Comparison of ENCODE assay signal across 1 cellular context in the genomic region with DNA sequence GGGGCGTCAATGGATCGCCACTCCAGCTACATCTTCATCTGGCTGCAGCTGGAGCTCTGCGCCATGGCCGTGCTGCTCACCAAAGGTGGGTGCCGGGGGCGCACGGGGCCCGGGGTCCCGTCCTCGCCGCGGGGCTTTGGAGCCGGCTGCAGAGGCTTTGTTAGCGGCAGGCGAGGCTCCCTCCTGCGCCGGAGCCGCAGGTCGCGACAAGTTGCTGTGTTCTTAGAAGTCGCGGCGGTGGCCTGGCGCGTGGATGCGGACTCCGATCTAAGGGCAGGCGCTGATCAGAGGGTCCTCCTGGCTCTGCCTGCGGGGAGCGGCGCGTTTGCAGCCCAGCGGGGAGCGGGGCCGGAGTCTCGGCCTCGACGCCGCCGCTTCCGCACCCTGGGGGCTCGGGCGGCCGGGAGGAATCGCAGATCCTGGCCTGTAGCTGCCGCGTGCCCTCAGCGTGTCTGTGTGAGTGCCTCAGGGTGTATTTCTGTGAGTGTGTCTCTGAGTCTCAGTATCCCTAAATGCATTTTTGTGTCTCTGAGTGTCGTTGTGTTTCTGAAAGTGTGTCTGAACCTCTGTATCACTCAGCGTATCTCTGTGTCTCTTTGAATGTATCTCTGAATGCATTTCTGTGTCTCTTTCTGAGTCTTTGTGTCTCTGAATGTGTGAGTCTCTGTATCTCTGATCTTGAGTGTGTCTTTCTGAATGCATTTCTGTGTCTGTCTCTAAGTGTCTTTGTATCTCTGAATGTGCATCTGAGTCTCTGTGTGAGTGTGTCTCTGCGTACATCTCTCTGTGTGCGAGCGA.
TF ChIP-seq lines count a peak whose summit lies in the region.

No MANE protein-coding gene starts in this region.

TF ChIP-seq in HEK293, 187 proteins besides CTCF, POLR2A, EP300 and RAD21 (continued from another document and continues in another):
- TF ChIP-seq, protein P1, sequence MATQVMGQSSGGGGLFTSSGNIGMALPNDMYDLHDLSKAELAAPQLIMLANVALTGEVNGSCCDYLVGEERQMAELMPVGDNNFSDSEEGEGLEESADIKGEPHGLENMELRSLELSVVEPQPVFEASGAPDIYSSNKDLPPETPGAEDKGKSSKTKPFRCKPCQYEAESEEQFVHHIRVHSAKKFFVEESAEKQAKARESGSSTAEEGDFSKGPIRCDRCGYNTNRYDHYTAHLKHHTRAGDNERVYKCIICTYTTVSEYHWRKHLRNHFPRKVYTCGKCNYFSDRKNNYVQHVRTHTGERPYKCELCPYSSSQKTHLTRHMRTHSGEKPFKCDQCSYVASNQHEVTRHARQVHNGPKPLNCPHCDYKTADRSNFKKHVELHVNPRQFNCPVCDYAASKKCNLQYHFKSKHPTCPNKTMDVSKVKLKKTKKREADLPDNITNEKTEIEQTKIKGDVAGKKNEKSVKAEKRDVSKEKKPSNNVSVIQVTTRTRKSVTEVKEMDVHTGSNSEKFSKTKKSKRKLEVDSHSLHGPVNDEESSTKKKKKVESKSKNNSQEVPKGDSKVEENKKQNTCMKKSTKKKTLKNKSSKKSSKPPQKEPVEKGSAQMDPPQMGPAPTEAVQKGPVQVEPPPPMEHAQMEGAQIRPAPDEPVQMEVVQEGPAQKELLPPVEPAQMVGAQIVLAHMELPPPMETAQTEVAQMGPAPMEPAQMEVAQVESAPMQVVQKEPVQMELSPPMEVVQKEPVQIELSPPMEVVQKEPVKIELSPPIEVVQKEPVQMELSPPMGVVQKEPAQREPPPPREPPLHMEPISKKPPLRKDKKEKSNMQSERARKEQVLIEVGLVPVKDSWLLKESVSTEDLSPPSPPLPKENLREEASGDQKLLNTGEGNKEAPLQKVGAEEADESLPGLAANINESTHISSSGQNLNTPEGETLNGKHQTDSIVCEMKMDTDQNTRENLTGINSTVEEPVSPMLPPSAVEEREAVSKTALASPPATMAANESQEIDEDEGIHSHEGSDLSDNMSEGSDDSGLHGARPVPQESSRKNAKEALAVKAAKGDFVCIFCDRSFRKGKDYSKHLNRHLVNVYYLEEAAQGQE (tag by site-specific recombination; IDR thresholded peaks at IDR 0.05) = 0 out of 2 replicates have a peak, but pooled peaks have one; percentile 19
- TF ChIP-seq YY2 (tag by site-specific recombination; IDR thresholded peaks at IDR 0.05) = no peak
- TF ChIP-seq ZNF221 (tag by site-specific recombination; IDR thresholded peaks at IDR 0.05; ENCODE audit: borderline replicate concordance) = no peak
- TF ChIP-seq ZNF596 (tag by site-specific recombination; IDR thresholded peaks at IDR 0.05) = no peak
- TF ChIP-seq ZNF16 (tag by site-specific recombination; IDR thresholded peaks at IDR 0.05; ENCODE audit: low read depth) = no peak
- TF ChIP-seq ZNF112 (tag by site-specific recombination; IDR thresholded peaks at IDR 0.05) = no peak
- TF ChIP-seq ZBTB21 (tag by site-specific recombination; IDR thresholded peaks at IDR 0.05) = no peak
- TF ChIP-seq, protein P2, sequence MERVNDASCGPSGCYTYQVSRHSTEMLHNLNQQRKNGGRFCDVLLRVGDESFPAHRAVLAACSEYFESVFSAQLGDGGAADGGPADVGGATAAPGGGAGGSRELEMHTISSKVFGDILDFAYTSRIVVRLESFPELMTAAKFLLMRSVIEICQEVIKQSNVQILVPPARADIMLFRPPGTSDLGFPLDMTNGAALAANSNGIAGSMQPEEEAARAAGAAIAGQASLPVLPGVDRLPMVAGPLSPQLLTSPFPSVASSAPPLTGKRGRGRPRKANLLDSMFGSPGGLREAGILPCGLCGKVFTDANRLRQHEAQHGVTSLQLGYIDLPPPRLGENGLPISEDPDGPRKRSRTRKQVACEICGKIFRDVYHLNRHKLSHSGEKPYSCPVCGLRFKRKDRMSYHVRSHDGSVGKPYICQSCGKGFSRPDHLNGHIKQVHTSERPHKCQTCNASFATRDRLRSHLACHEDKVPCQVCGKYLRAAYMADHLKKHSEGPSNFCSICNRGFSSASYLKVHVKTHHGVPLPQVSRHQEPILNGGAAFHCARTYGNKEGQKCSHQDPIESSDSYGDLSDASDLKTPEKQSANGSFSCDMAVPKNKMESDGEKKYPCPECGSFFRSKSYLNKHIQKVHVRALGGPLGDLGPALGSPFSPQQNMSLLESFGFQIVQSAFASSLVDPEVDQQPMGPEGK (tag by site-specific recombination; IDR thresholded peaks at IDR 0.05) = peak; percentile 56
- 0 out of 2 replicates have a peak, but pooled peaks have one; percentile 20 for TF ChIP-seq ZBTB20 (tag by site-specific recombination; IDR thresholded peaks at IDR 0.05)
- 0 out of 2 replicates have a peak, but pooled peaks have one; percentile 38 for TF ChIP-seq ZNF76 (tag by site-specific recombination; IDR thresholded peaks at IDR 0.05; ENCODE audit: borderline replicate concordance, low read depth)
- TF ChIP-seq ZNF473 (tag by site-specific recombination; IDR thresholded peaks at IDR 0.05) = no peak
- TF ChIP-seq ZNF19 (tag by site-specific recombination; IDR thresholded peaks at IDR 0.05; ENCODE audit: low read depth) = no peak
- TF ChIP-seq, protein P3, sequence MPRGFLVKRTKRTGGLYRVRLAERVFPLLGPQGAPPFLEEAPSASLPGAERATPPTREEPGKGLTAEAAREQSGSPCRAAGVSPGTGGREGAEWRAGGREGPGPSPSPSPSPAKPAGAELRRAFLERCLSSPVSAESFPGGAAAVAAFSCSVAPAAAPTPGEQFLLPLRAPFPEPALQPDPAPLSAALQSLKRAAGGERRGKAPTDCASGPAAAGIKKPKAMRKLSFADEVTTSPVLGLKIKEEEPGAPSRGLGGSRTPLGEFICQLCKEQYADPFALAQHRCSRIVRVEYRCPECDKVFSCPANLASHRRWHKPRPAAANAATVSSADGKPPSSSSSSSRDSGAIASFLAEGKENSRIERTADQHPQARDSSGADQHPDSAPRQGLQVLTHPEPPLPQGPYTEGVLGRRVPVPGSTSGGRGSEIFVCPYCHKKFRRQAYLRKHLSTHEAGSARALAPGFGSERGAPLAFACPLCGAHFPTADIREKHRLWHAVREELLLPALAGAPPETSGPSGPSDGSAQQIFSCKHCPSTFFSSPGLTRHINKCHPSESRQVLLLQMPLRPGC (tag by site-specific recombination; IDR thresholded peaks at IDR 0.05) = 0 out of 2 replicates have a peak, but pooled peaks have one; percentile 21
- peak; percentile 46; the same call in 1 of the 2 replicates for TF ChIP-seq GLIS2 (tag by site-specific recombination; IDR thresholded peaks at IDR 0.05)
- 0 out of 2 replicates have a peak, but pooled peaks have one; percentile 14 for TF ChIP-seq ZFP69B (tag by site-specific recombination; IDR thresholded peaks at IDR 0.05)
- TF ChIP-seq, protein P4, sequence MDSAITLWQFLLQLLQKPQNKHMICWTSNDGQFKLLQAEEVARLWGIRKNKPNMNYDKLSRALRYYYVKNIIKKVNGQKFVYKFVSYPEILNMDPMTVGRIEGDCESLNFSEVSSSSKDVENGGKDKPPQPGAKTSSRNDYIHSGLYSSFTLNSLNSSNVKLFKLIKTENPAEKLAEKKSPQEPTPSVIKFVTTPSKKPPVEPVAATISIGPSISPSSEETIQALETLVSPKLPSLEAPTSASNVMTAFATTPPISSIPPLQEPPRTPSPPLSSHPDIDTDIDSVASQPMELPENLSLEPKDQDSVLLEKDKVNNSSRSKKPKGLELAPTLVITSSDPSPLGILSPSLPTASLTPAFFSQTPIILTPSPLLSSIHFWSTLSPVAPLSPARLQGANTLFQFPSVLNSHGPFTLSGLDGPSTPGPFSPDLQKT (IDR thresholded peaks at IDR 0.05; ENCODE audit: borderline replicate concordance, low read depth, low read length) = no peak
- TF ChIP-seq, protein P5, sequence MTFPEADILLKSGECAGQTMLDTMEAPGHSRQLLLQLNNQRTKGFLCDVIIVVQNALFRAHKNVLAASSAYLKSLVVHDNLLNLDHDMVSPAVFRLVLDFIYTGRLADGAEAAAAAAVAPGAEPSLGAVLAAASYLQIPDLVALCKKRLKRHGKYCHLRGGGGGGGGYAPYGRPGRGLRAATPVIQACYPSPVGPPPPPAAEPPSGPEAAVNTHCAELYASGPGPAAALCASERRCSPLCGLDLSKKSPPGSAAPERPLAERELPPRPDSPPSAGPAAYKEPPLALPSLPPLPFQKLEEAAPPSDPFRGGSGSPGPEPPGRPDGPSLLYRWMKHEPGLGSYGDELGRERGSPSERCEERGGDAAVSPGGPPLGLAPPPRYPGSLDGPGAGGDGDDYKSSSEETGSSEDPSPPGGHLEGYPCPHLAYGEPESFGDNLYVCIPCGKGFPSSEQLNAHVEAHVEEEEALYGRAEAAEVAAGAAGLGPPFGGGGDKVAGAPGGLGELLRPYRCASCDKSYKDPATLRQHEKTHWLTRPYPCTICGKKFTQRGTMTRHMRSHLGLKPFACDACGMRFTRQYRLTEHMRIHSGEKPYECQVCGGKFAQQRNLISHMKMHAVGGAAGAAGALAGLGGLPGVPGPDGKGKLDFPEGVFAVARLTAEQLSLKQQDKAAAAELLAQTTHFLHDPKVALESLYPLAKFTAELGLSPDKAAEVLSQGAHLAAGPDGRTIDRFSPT (tag by site-specific recombination; IDR thresholded peaks at IDR 0.05) = no peak
- TF ChIP-seq OSR2 (tag by site-specific recombination; IDR thresholded peaks at IDR 0.05) = no peak
- TF ChIP-seq KLF16 (tag by site-specific recombination; IDR thresholded peaks at IDR 0.05) = 0 out of 2 replicates have a peak, but pooled peaks have one; percentile 12
- TF ChIP-seq ZNF2 (tag by site-specific recombination; IDR thresholded peaks at IDR 0.05) = peak; percentile 88
- TF ChIP-seq ZBTB17 (tag by site-specific recombination; IDR thresholded peaks at IDR 0.05) = peak; percentile 81
- peak; percentile 69 for TF ChIP-seq ZSCAN16 (tag by site-specific recombination; IDR thresholded peaks at IDR 0.05)
- TF ChIP-seq ZNF174 (tag by site-specific recombination; IDR thresholded peaks at IDR 0.05) = no peak
- TF ChIP-seq ZNF202 (tag by site-specific recombination; IDR thresholded peaks at IDR 0.05; ENCODE audit: borderline replicate concordance) = no peak
- TF ChIP-seq, protein P6, sequence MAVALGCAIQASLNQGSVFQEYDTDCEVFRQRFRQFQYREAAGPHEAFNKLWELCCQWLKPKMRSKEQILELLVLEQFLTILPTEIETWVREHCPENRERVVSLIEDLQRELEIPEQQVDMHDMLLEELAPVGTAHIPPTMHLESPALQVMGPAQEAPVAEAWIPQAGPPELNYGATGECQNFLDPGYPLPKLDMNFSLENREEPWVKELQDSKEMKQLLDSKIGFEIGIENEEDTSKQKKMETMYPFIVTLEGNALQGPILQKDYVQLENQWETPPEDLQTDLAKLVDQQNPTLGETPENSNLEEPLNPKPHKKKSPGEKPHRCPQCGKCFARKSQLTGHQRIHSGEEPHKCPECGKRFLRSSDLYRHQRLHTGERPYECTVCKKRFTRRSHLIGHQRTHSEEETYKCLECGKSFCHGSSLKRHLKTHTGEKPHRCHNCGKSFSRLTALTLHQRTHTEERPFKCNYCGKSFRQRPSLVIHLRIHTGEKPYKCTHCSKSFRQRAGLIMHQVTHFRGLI (tag by site-specific recombination; IDR thresholded peaks at IDR 0.05) = no peak
- TF ChIP-seq SP3 (tag by site-specific recombination; IDR thresholded peaks at IDR 0.05) = no peak
- peak; percentile 97 for TF ChIP-seq ZIC2 (tag by site-specific recombination; IDR thresholded peaks at IDR 0.05)
- TF ChIP-seq, protein P7, sequence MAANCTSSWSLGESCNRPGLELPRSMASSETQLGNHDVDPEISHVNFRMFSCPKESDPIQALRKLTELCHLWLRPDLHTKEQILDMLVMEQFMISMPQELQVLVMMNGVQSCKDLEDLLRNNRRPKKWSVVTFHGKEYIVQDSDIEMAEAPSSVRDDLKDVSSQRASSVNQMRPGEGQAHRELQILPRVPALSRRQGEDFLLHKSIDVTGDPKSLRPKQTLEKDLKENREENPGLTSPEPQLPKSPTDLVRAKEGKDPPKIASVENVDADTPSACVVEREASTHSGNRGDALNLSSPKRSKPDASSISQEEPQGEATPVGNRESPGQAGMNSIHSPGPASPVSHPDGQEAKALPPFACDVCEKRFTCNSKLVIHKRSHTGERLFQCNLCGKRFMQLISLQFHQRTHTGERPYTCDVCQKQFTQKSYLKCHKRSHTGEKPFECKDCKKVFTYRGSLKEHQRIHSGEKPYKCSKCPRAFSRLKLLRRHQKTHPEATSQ (tag by site-specific recombination; IDR thresholded peaks at IDR 0.05) = no peak
- TF ChIP-seq ZNF138 (tag by site-specific recombination; IDR thresholded peaks at IDR 0.05; ENCODE audit: borderline replicate concordance) = no peak
- 0 out of 2 replicates have a peak, but pooled peaks have one; percentile 3 for TF ChIP-seq ZBTB7A (tag by site-specific recombination; IDR thresholded peaks at IDR 0.05; ENCODE audit: low read depth)
- peak; percentile 13; the same call in 1 of the 2 replicates for TF ChIP-seq KLF8 (tag by site-specific recombination; IDR thresholded peaks at IDR 0.05)
- TF ChIP-seq ZNF292 (tag by site-specific recombination; IDR thresholded peaks at IDR 0.05; ENCODE audit: borderline replicate concordance, low read depth) = no peak
- TF ChIP-seq, protein P8, sequence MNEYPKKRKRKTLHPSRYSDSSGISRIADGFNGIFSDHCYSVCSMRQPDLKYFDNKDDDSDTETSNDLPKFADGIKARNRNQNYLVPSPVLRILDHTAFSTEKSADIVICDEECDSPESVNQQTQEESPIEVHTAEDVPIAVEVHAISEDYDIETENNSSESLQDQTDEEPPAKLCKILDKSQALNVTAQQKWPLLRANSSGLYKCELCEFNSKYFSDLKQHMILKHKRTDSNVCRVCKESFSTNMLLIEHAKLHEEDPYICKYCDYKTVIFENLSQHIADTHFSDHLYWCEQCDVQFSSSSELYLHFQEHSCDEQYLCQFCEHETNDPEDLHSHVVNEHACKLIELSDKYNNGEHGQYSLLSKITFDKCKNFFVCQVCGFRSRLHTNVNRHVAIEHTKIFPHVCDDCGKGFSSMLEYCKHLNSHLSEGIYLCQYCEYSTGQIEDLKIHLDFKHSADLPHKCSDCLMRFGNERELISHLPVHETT (tag by site-specific recombination; IDR thresholded peaks at IDR 0.05) = peak; percentile 37; the same call in 1 of the 2 replicates
- 0 out of 2 replicates have a peak, but pooled peaks have one; percentile 8 for TF ChIP-seq GLIS1 (tag by site-specific recombination; IDR thresholded peaks at IDR 0.05)
- TF ChIP-seq ZNF629 (tag by site-specific recombination; IDR thresholded peaks at IDR 0.05) = no peak
- no peak for TF ChIP-seq ZNF404 (tag by site-specific recombination; IDR thresholded peaks at IDR 0.05)
- no peak for TF ChIP-seq ZFP41 (tag by site-specific recombination; IDR thresholded peaks at IDR 0.05; ENCODE audit: borderline replicate concordance)
- TF ChIP-seq, protein P9, sequence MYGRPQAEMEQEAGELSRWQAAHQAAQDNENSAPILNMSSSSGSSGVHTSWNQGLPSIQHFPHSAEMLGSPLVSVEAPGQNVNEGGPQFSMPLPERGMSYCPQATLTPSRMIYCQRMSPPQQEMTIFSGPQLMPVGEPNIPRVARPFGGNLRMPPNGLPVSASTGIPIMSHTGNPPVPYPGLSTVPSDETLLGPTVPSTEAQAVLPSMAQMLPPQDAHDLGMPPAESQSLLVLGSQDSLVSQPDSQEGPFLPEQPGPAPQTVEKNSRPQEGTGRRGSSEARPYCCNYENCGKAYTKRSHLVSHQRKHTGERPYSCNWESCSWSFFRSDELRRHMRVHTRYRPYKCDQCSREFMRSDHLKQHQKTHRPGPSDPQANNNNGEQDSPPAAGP (tag by site-specific recombination; IDR thresholded peaks at IDR 0.05) = 0 out of 2 replicates have a peak, but pooled peaks have one; percentile 8
- peak; percentile 34; the same call in 1 of the 2 replicates for TF ChIP-seq WT1 (tag by site-specific recombination; IDR thresholded peaks at IDR 0.05)
- TF ChIP-seq RBAK (tag by site-specific recombination; IDR thresholded peaks at IDR 0.05) = no peak
